9 cellular contexts compared by ENCODE assay signal in genomic region chr7:192701-193536, GRCh38. TPM values are rescaled to one million over a fixed set of nuclear protein-coding genes. Genes with fewer than 3 reads are reported as not detected.
DNase-seq lines count a peak whose midpoint lies in the region; ATAC-seq and TF ChIP-seq lines count a peak whose summit lies in the region.
"Had no signal": no experiment of that assay in that cellular context is flagged by ENCODE, and none has a peak within 500 bp of the region (broad histone marks: within the 10 kb centered on the region; RNA-seq: fewer than 3 reads in every experiment).

No MANE protein-coding gene starts in this region.

- H3K27ac ChIP-seq in heart left ventricle (peak overlapping the region; percentile 68 to 96 (median 91)), ectodermal cell (ENCODE audit: insufficient read depth, low read depth, low read length, poor library complexity, severe bottlenecking) (no peak overlapping the region)

- DNase-seq in heart left ventricle = no peak
- no peak for DNase-seq in Right ventricle myocardium superior
- DNase-seq in GM10248 (ENCODE audit: extremely low spot score) = no peak
- DNase-seq: activated CD4-positive, alpha-beta memory T cell treated with anti-CD3 and anti-CD28 coated beads, Interleukin-2, amount 10 ng/mL, durations not matched to agents 7 days and 5 days had no signal

- peaks cover 0 to 7% (median 0%) of the 10 kb centered on the region in 9 donors for H3K27me3 ChIP-seq in heart left ventricle
- H3K27me3 ChIP-seq in ectodermal cell (ENCODE audit: control insufficient read depth, insufficient read depth, low read length, poor library complexity, severe bottlenecking) = peaks cover 59% of the 10 kb centered on the region
- peaks cover 29% of the 10 kb centered on the region for H3K27me3 ChIP-seq in mucosa of stomach (ENCODE audit: control insufficient read depth, insufficient read depth, low read length)

- no peaks in the 10 kb centered on the region for H3K9me3 ChIP-seq in heart left ventricle
- H3K9me3 ChIP-seq in ectodermal cell (ENCODE audit: control insufficient read depth, low read length) = no peaks in the 10 kb centered on the region
- H3K9me3 ChIP-seq in mucosa of stomach (ENCODE audit: control insufficient read depth, low read length) = no peaks in the 10 kb centered on the region

- no peak for TF ChIP-seq CTCF in heart left ventricle (IDR thresholded peaks at IDR 0.05)
- TF ChIP-seq CTCF in GM10248 (IDR thresholded peaks at IDR 0.05; ENCODE audit: control extremely low read depth, extremely low read depth, low read depth, missing control alignments) = no peak

- no peak for ATAC-seq in heart left ventricle
- ATAC-seq in Right ventricle myocardium superior (ENCODE audit: poor library complexity) = no peak
- no peak for ATAC-seq in HG02610 (IDR thresholded peaks at IDR 0.05; ENCODE audit: unreplicated experiment)
- ATAC-seq in HG02798 (IDR thresholded peaks at IDR 0.05; ENCODE audit: poor library complexity, unreplicated experiment) = no peak
- ATAC-seq in GM21447 (IDR thresholded peaks at IDR 0.05; ENCODE audit: unreplicated experiment) = no peak

- POLR2A ChIA-PET in GM10248 (lab: Yijun Ruan, JAX) = no interaction called here

- intact Hi-C loops in heart left ventricle (cut with DNase I) (loop anchor here in 7 of 10 donors (1.0 to 5.0 kb wide), 4 partner anchors 37 to 46 kb away; no protein-coding TSS in a partner anchor), Right ventricle myocardium superior (cut with DNase I) (loop anchor here (5.0 kb wide), 1 partner anchor 41 kb away; no protein-coding TSS in a partner anchor)

- H3K36me3 ChIP-seq in heart left ventricle (peaks cover 0 to 31% (median 27%) of the 10 kb centered on the region in 9 donors), ectodermal cell (ENCODE audit: control insufficient read depth, insufficient read depth, low read length) (peaks cover 4% of the 10 kb centered on the region), mucosa of stomach (ENCODE audit: control insufficient read depth, insufficient read depth, low read length) (peaks cover 21% of the 10 kb centered on the region)

- peak overlapping the region; percentile 59 for H3K9ac ChIP-seq in mucosa of stomach (ENCODE audit: low read length)

- WGBS in heart left ventricle, 4 donors = 0 to 1% (median 1%) methylated on average over 1 to 124 of the region's 124 CpGs
- WGBS in ectodermal cell, 2 experiments = 0% methylated on average over 124 of the region's 124 CpGs

- CTCF ChIA-PET in GM10248 (lab: Yijun Ruan, JAX) = no interaction called here

- no peak for TF ChIP-seq POLR2A in heart left ventricle (IDR thresholded peaks at IDR 0.05)

- H3K4me3 ChIP-seq in heart left ventricle (peak overlapping the region; percentile 59 to 96 (median 74)), ectodermal cell (ENCODE audit: insufficient read depth, low read depth, low read length) (peak overlapping the region; percentile 41), mucosa of stomach (ENCODE audit: low read length) (no peak overlapping the region)

- H3K4me1 ChIP-seq in heart left ventricle = peaks cover 0 to 53% (median 29%) of the 10 kb centered on the region in 12 donors
- H3K4me1 ChIP-seq in ectodermal cell (ENCODE audit: control insufficient read depth, insufficient read depth, low read length) = peaks cover 16% of the 10 kb centered on the region
- H3K4me1 ChIP-seq in mucosa of stomach (ENCODE audit: control insufficient read depth, insufficient read depth, low read length) = peaks cover 36% of the 10 kb centered on the region

RNA-seq across cellular contexts. Expression of gene FAM20C, which starts 0.5 kb away (rescaled TPM):
- total RNA-seq in heart left ventricle (10 to 100 TPM; 16.7 to 52.0 (median 21.0) TPM), Right ventricle myocardium superior (23.4 TPM)
- 10 to 100 TPM; 11.1 to 21.0 TPM for polyA plus RNA-seq in heart left ventricle
- polyA plus RNA-seq in ectodermal cell (2013, experiment 1 of 4) = 6.6 TPM
- polyA plus RNA-seq in ectodermal cell (2013, experiment 2 of 4) = 8.3 TPM
- polyA plus RNA-seq in ectodermal cell (2013, experiment 3 of 4) = 5.0 TPM
- 4.2 TPM for polyA plus RNA-seq in ectodermal cell (2013, experiment 4 of 4)
